ENCODE assay signal across 2 cellular contexts in genomic region chr10:70289739-70290138, GRCh38.
TF ChIP-seq lines count a peak whose summit lies in the region.

No MANE protein-coding gene starts in this region.

TF ChIP-seq in HCT116, 20 proteins besides CTCF, POLR2A, EP300 and RAD21:
- no peak for TF ChIP-seq SIN3A (IDR thresholded peaks at IDR 0.05; ENCODE audit: low read depth)
- TF ChIP-seq CEBPB (IDR thresholded peaks at IDR 0.05; ENCODE audit: low read depth), result no peak
- TF ChIP-seq YY1 (IDR thresholded peaks at IDR 0.05; ENCODE audit: extremely low read depth, insufficient replicate concordance, low read depth, low read length), result no peak

TF ChIP-seq in GM12878, 131 proteins besides CTCF, POLR2A, EP300 and RAD21:
- TF ChIP-seq NFIC (IDR thresholded peaks at IDR 0.05; ENCODE audit: low read depth, low read length), result no peak
- TF ChIP-seq WRNIP1 (IDR thresholded peaks at IDR 0.05; ENCODE audit: borderline replicate concordance, low read depth, low read length), result no peak
- peak; percentile 61 for TF ChIP-seq ZNF24 (IDR thresholded peaks at IDR 0.05)
